Comparison of ENCODE assay signal across 25 cellular contexts in genomic region chr11:61277186-61277972, GRCh38. TPM values are rescaled to one million over a fixed set of nuclear protein-coding genes. Genes with fewer than 3 reads are reported as not detected.
DNase-seq lines count a peak whose midpoint lies in the region; ATAC-seq and TF ChIP-seq lines count a peak whose summit lies in the region.
"Had no signal": no experiment of that assay in that cellular context is flagged by ENCODE, and none has a peak within 500 bp of the region (broad histone marks: within the 10 kb centered on the region; RNA-seq: fewer than 3 reads in every experiment).

No MANE protein-coding gene starts in this region.

- ATAC-seq in WTC11, result no peak

- no peak overlapping the region for H3K18ac ChIP-seq in neuronal stem cell (ENCODE audit: low read length)

- H3K4me2 ChIP-seq in neuronal stem cell (ENCODE audit: insufficient read depth, low read length, poor library complexity, severe bottlenecking), result no peak overlapping the region

- H3K9me3 ChIP-seq in HEK293 (ENCODE audit: control insufficient read depth, insufficient read depth, low read depth, low read length) (no peaks in the 10 kb centered on the region), neuronal stem cell (replicated peaks in 1 of 2; ENCODE audit: control insufficient read depth in 2 of 2, insufficient read depth in 1 of 2, low read depth in 1 of 2, low read length in 2 of 2) (no peaks in the 10 kb centered on the region), spleen (no peaks in the 10 kb centered on the region)
- H3K9me3 ChIP-seq: Caco-2, Peyer's patch, SJCRH30 had no signal

- H3K36me3 ChIP-seq in HEK293 (ENCODE audit: control insufficient read depth in 2 of 2, insufficient read depth in 1 of 2, low read length in 2 of 2), result peaks cover 0 to 28% of the 10 kb centered on the region in 2 experiments; a peak in 1 of 3 replicates
- peaks cover 0 to 38% of the 10 kb centered on the region in 2 donors for H3K36me3 ChIP-seq in neuronal stem cell (replicated peaks in 1 of 2; ENCODE audit: control insufficient read depth in 2 of 2, insufficient read depth in 2 of 2, low read length in 2 of 2)
- H3K36me3 ChIP-seq in spleen, result no peaks in the 10 kb centered on the region
- H3K36me3 ChIP-seq: Peyer's patch, SJCRH30 had no signal

- no peak overlapping the region for H3K27ac Mint-ChIP-seq in WTC11

- no peak overlapping the region for H4K91ac ChIP-seq in neuronal stem cell (ENCODE audit: low read depth, low read length, poor library complexity)

- H3K4me1 Mint-ChIP-seq in WTC11, result peaks cover 31% of the 10 kb centered on the region
- H3K4me1 Mint-ChIP-seq: CD4-positive, alpha-beta memory T cell had no signal

- no peak overlapping the region for H2AK5ac ChIP-seq in neuronal stem cell (ENCODE audit: low read depth, low read length)

- CTCF ChIA-PET in HEK293 (lab: Yijun Ruan, JAX) (interaction anchor here (0.6 kb wide), 1 partner anchor 108 kb away, joined by 3 read pairs; no protein-coding TSS in a partner anchor), WTC11 (lab: Charles Lee) (interaction anchor here (0.8 to 1.2 kb wide), 4 partner anchors 13 to 108 kb away, joined by 3 to 5 read pairs (median 3); no protein-coding TSS in a partner anchor)

- TF ChIP-seq POLR2A in spleen (IDR thresholded peaks at IDR 0.05), result no peak

- no peak overlapping the region for H3K4me3 Mint-ChIP-seq in WTC11
- H3K4me3 Mint-ChIP-seq: CD4-positive, alpha-beta memory T cell had no signal

- no peak overlapping the region for H3K14ac ChIP-seq in neuronal stem cell (ENCODE audit: low read length)

- H2AFZ ChIP-seq in neuronal stem cell (ENCODE audit: low read length), result peak overlapping the region; percentile 21

- H3K27me3 Mint-ChIP-seq in WTC11 (ENCODE audit: low read depth), result no peaks in the 10 kb centered on the region; the same call in 1 of the 2 replicates

- peaks cover 11% of the 10 kb centered on the region for H3K36me3 Mint-ChIP-seq in WTC11
- H3K36me3 Mint-ChIP-seq: CD4-positive, alpha-beta memory T cell had no signal

- H3K4me1 ChIP-seq in HEK293 (ENCODE audit: control insufficient read depth, insufficient read depth, low read length) (no peaks in the 10 kb centered on the region), neuronal stem cell (ENCODE audit: control insufficient read depth in 2 of 2, insufficient read depth in 1 of 2, low read depth in 1 of 2, low read length in 2 of 2) (peaks cover 3 to 6% of the 10 kb centered on the region in 2 donors), spleen (no peaks in the 10 kb centered on the region)
- H3K4me1 ChIP-seq: Caco-2, Peyer's patch, SJCRH30 had no signal

- no peak overlapping the region for H2BK120ac ChIP-seq in neuronal stem cell (ENCODE audit: low read depth, low read length)

- H3K27ac ChIP-seq in HEK293 (ENCODE audit: extremely low read depth, low read depth, low read length) (no peak overlapping the region), neuronal stem cell (replicated peaks; ENCODE audit: low read length) (no peak overlapping the region), spleen (no peak overlapping the region)
- H3K27ac ChIP-seq: Peyer's patch, SJCRH30 had no signal

- intact Hi-C loops in spleen (cut with DNase I; ENCODE audit: low total_unique reads), result no loop called here

- H2BK15ac ChIP-seq in neuronal stem cell (ENCODE audit: low read length), result no peak overlapping the region

- no peak overlapping the region for H2BK5ac ChIP-seq in neuronal stem cell (ENCODE audit: low read length)

- no CpG with 5 or more reads among the region's 14 CpGs for WGBS in neuronal stem cell (ENCODE audit: extremely low coverage in 2 of 2, insufficient read length in 2 of 2, insufficient replicate concordance in 1 of 2), 2 donors
- WGBS in spleen, 5 donors, result 90 to 95% (median 91%) methylated on average over 14 of the region's 14 CpGs

- H3K23ac ChIP-seq in neuronal stem cell (ENCODE audit: low read depth, low read length, poor library complexity), result no peak overlapping the region

- H3K79me1 ChIP-seq in neuronal stem cell (ENCODE audit: low read depth, low read length), result no peaks in the 10 kb centered on the region

- DNase-seq in WTC11 (ENCODE audit: low spot score) (no peak), neuronal stem cell (ENCODE audit: low spot score) (no peak), HuH-7.5 (ENCODE audit: low spot score) (no peak), spleen (no peak)
- no peak for DNase-seq in activated naive CD4-positive, alpha-beta T cell treated with Interleukin-2 at 50 U/mL for 16 hours
- DNase-seq: Caco-2; CD4-positive, alpha-beta memory T cell; DMS 273 treated with DMSO at 0.1 percent for 48 hours; DND-41; Kasumi-1; NCI-H1417; NCI-H1694 treated with DMSO at 0.1 percent for 48 hours; NCI-H2081 treated with DMSO at 0.1 percent for 48 hours; NCI-H2171 treated with DMSO at 0.1 percent for 48 hours; NCI-H524 treated with DMSO at 0.1 percent for 48 hours; NCI-H82; Peyer's patch; SJCRH30 had no signal

- POLR2A ChIA-PET in HEK293 (lab: Yijun Ruan, JAX), result no interaction called here
- POLR2A ChIA-PET in WTC11 (lab: Charles Lee), result no interaction called here

- H4K8ac ChIP-seq in neuronal stem cell (ENCODE audit: low read depth, low read length), result no peak overlapping the region

- H2BK12ac ChIP-seq in neuronal stem cell (ENCODE audit: low read length), result no peak overlapping the region

- no peak overlapping the region for H3K9ac ChIP-seq in neuronal stem cell (ENCODE audit: low read depth, low read length, poor library complexity)

- no peaks in the 10 kb centered on the region for H3K9me3 Mint-ChIP-seq in WTC11

- no peak overlapping the region for H3K4me3 ChIP-seq in HEK293 (ENCODE audit: low read depth, low read length)
- H3K4me3 ChIP-seq in neuronal stem cell (ENCODE audit: low read length in 2 of 2), result no peak overlapping the region
- H3K4me3 ChIP-seq in spleen, result no peak overlapping the region
- H3K4me3 ChIP-seq: Peyer's patch, SJCRH30 had no signal

- H3K4ac ChIP-seq in neuronal stem cell (ENCODE audit: low read length), result no peak overlapping the region

- H3K27me3 ChIP-seq in neuronal stem cell (ENCODE audit: control insufficient read depth in 3 of 3, insufficient read depth in 3 of 3, low read depth in 1 of 3, low read length in 3 of 3) (no peaks in the 10 kb centered on the region), spleen (replicated peaks in 1 of 7) (no peaks in the 10 kb centered on the region)
- H3K27me3 ChIP-seq: Peyer's patch, SJCRH30 had no signal

- TF ChIP-seq CTCF in HEK293 (tag by site-specific recombination; IDR thresholded peaks at IDR 0.05), result no peak
- no peak for TF ChIP-seq CTCF in WTC11 (IDR thresholded peaks at IDR 0.05)
- TF ChIP-seq CTCF in spleen (IDR thresholded peaks at IDR 0.05 in 8 of 11, conservative IDR thresholded peaks at IDR 0.05 in 3 of 11), result no peak

TF ChIP-seq in HEK293, 187 proteins besides CTCF, POLR2A, EP300 and RAD21 (continues in another document):
- peak; percentile 64; the same call in 1 of the 2 replicates for TF ChIP-seq ZNF121 (tag by site-specific recombination; IDR thresholded peaks at IDR 0.05)

TF ChIP-seq in WTC11, 78 proteins besides CTCF, POLR2A, EP300 and RAD21:
- TF ChIP-seq ZNF121 (CRISPR knock-in tag; IDR thresholded peaks at IDR 0.05) (peak; percentile 18; the same call in 1 of the 2 replicates), ZNF317 (CRISPR knock-in tag; IDR thresholded peaks at IDR 0.05; ENCODE audit: borderline replicate concordance, low read depth) (no peak)

RNA-seq across cellular contexts. Expression of gene VWCE, which starts 17.7 kb away (rescaled TPM):
- total RNA-seq in WTC11 (2021), result 13.8 to 21.9 TPM (median 17.4 TPM) in 3 replicates
- polyA plus RNA-seq in neuronal stem cell (2013, experiment 1 of 2), result 9.1 TPM
- 9.2 TPM for polyA plus RNA-seq in neuronal stem cell (2013, experiment 2 of 2)
- 1 to 10 TPM in 4 of 7 donors, under 1 TPM in 3; 0.23 to 3.2 (median 1.2) TPM for total RNA-seq in spleen
- 1 to 10 TPM in 2 of 3 donors, under 1 TPM in 1; 0.80 to 1.6 (median 1.2) TPM for polyA plus RNA-seq in spleen
- polyA plus RNA-seq: CD4-positive, alpha-beta memory T cell had no signal

RNA-seq across cellular contexts. Expression of gene PGA5, which starts 36.4 kb away (rescaled TPM):
- 0.16 to 0.35 TPM (median 0.30 TPM) in 3 replicates for total RNA-seq in WTC11 (2021)
- 0.61 TPM for polyA plus RNA-seq in neuronal stem cell (2013, experiment 1 of 2)
- 0.55 TPM for polyA plus RNA-seq in neuronal stem cell (2013, experiment 2 of 2)
- 1 to 10 TPM in 5 of 7 donors, under 1 TPM in 1, not detected in 1; 0.42 to 3.3 (median 1.7) TPM for total RNA-seq in spleen
- under 1 TPM; 0.06 to 0.51 (median 0.46) TPM for polyA plus RNA-seq in spleen
- total RNA-seq: A673; Caco-2; CD4-positive, alpha-beta memory T cell; G401; H4; MCF 10A; OCI-LY7; Peyer's patch; SJCRH30 had no signal
- polyA plus RNA-seq: BJ; CD4-positive, alpha-beta memory T cell had no signal

RNA-seq across cellular contexts. Expression of gene PGA4, which starts 55.2 kb away (rescaled TPM):
- total RNA-seq in WTC11 (2021) (0.32 to 1.3 TPM in 2 of 3 replicates, not detected in the other), spleen (10 to 100 TPM in 1 of 7 donors, 1 to 10 TPM in 5, not detected in 1; 1.2 to 12.2 (median 2.3) TPM)
- polyA plus RNA-seq in neuronal stem cell (2013, experiment 1 of 2), result 0.08 TPM
- 0.06 TPM for polyA plus RNA-seq in neuronal stem cell (2013, experiment 2 of 2)
- 1 to 10 TPM in 1 of 3 donors, under 1 TPM in 2; 0.36 to 1.6 (median 0.93) TPM for polyA plus RNA-seq in spleen
- total RNA-seq: A673; Caco-2; CD4-positive, alpha-beta memory T cell; G401; H4; MCF 10A; OCI-LY7; Peyer's patch; SJCRH30 had no signal
- polyA plus RNA-seq: BJ; CD4-positive, alpha-beta memory T cell had no signal

RNA-seq across cellular contexts. Expression of gene DDB1, which starts 55.5 kb away (rescaled TPM):
- total RNA-seq in WTC11 (2021) (270 to 316 TPM (median 295 TPM) in 3 replicates), spleen (100 to 1,000 TPM; 118 to 157 (median 151) TPM)
- 94.2 TPM for polyA plus RNA-seq in neuronal stem cell (2013, experiment 1 of 2)
- 91.0 TPM for polyA plus RNA-seq in neuronal stem cell (2013, experiment 2 of 2)
- polyA plus RNA-seq in spleen, result 10 to 100 TPM; 68.7 to 94.7 (median 83.4) TPM

RNA-seq across cellular contexts. Expression of gene TKFC, which starts 55.6 kb away (rescaled TPM):
- total RNA-seq in WTC11 (2021) (86.8 to 96.5 TPM (median 87.8 TPM) in 3 replicates), spleen (10 to 100 TPM; 33.1 to 61.5 (median 36.4) TPM)
- polyA plus RNA-seq in neuronal stem cell (2013, experiment 1 of 2), result 18.6 TPM
- 20.1 TPM for polyA plus RNA-seq in neuronal stem cell (2013, experiment 2 of 2)
- 10 to 100 TPM; 30.6 to 45.3 (median 31.3) TPM for polyA plus RNA-seq in spleen

Comparison
In these comparisons a context has a peak if more than half of its experiments do, and no peak if none do; other contexts are left out.
1. Of the 8 proteins assayed by ChIP-seq in both HEK293 and WTC11: peak only in HEK293: none; only in WTC11: none; in both: ZNF121; in neither: 7.